ENCODE assay signal across 10 cellular contexts in the genomic region with DNA sequence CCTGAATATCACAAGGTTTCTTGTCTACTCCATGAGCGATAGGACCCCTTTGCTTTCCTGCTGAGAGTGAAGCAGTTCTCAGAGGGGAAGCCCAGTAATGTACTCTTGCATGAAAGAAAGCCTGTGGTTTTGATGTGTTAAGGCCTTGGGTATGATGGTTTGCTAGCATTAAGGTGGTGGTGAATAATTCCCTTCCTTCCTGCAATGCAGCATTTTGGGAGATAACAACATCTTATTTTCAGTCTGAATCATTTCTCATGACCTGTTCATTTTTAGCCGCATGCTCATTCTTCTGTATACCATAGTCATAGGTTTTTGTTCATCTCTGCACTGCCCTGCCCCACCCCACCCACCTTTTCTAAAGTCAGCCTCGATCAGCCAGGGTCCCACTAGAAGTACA.
DNase-seq lines count a peak whose midpoint lies in the region; ATAC-seq and TF ChIP-seq lines count a peak whose summit lies in the region.
"Had no signal": no experiment of that assay in that cellular context is flagged by ENCODE, and none has a peak within 500 bp of the region (broad histone marks: within the 10 kb centered on the region; RNA-seq: fewer than 3 reads in every experiment).

No MANE protein-coding gene starts in this region.

- H4K20me1 ChIP-seq in Karpas-422 (ENCODE audit: insufficient read depth, low read depth, low read length), result no peaks in the 10 kb centered on the region

- no peaks in the 10 kb centered on the region for H3K4me1 ChIP-seq in Karpas-422 (ENCODE audit: low read length)

- H3K27me3 ChIP-seq in Karpas-422 (ENCODE audit: low read length), result no peaks in the 10 kb centered on the region
- H3K27me3 ChIP-seq: SJSA1 had no signal

- no peaks in the 10 kb centered on the region for H3K79me2 ChIP-seq in Karpas-422 (ENCODE audit: low read length)

- no peak overlapping the region for H3K4me3 ChIP-seq in astrocyte of the spinal cord (ENCODE audit: low read depth, low read length)
- H3K4me3 ChIP-seq in Karpas-422 (ENCODE audit: low read length), result no peak overlapping the region
- H3K4me3 ChIP-seq: SJSA1 had no signal

- H3K9me3 ChIP-seq in Karpas-422 (ENCODE audit: low read length), result no peaks in the 10 kb centered on the region
- H3K9me3 ChIP-seq: SJSA1 had no signal

- no peak for TF ChIP-seq CTCF in astrocyte of the spinal cord (IDR thresholded peaks at IDR 0.05; ENCODE audit: low read depth, low read length)

- H3K9me2 ChIP-seq in Karpas-422 (replicated peaks; ENCODE audit: insufficient read depth, low read length), result no peaks in the 10 kb centered on the region

- H3K27ac ChIP-seq in Karpas-422 (ENCODE audit: low read length), result no peak overlapping the region
- H3K27ac ChIP-seq: SJSA1 had no signal

- H2AFZ ChIP-seq in Karpas-422 (ENCODE audit: low read length), result no peak overlapping the region

- intact Hi-C loops in cardiac septum (cut with DNase I), result no loop called here

- no peaks in the 10 kb centered on the region for H3K36me3 ChIP-seq in Karpas-422 (ENCODE audit: insufficient read depth, low read length)
- H3K36me3 ChIP-seq: SJSA1 had no signal

- in situ Hi-C loops in astrocyte of the spinal cord (cut with HindIII; ENCODE audit: low sequenced_read_pairs), result no loop called here

- ATAC-seq in GM21367 (IDR thresholded peaks at IDR 0.05; ENCODE audit: unreplicated experiment), result peak; percentile 66
- ATAC-seq in HG03095 (IDR thresholded peaks at IDR 0.05; ENCODE audit: unreplicated experiment), result peak; percentile 75
- no peak for ATAC-seq in GM18861 (IDR thresholded peaks at IDR 0.05; ENCODE audit: unreplicated experiment)
- ATAC-seq: activated CD8-positive, alpha-beta T cell treated with anti-CD3 and anti-CD28 coated beads, Interleukin-2, amount 10 ng/mL, durations not matched to agents 7 days and 5 days had no signal

- no peak overlapping the region for H3K4me2 ChIP-seq in Karpas-422 (ENCODE audit: low read depth, low read length, poor library complexity, severe bottlenecking)

- H3K9ac ChIP-seq in Karpas-422 (ENCODE audit: low read length), result no peak overlapping the region

- peak; percentile 72 for DNase-seq in EH (ENCODE audit: low read depth)
- peak; percentile 74 for DNase-seq in astrocyte of the spinal cord (ENCODE audit: low read depth, low spot score)
- DNase-seq in hypothalamus (lab: John Stamatoyannopoulos, UW), result no peak
- no peak for DNase-seq in Karpas-422
- no peak for DNase-seq in cardiac septum (ENCODE audit: low spot score)
- DNase-seq: activated CD8-positive, alpha-beta T cell treated with anti-CD3 and anti-CD28 coated beads, Interleukin-2, amount 10 ng/mL, durations not matched to agents 7 days and 5 days had no signal

Comparison
In these comparisons a context has a peak if more than half of its experiments do, and no peak if none do; other contexts are left out.
1. DNase-seq: peak in EH (single experiment) and astrocyte of the spinal cord (single experiment); none in hypothalamus (0 of 51), Karpas-422 (single experiment) and cardiac septum (single experiment).